20 cellular contexts compared by ENCODE assay signal in genomic region chr1:233268389-233269022, GRCh38. TPM values are rescaled to one million over a fixed set of nuclear protein-coding genes. Genes with fewer than 3 reads are reported as not detected.
A peak's percentile ranks its signal among the peaks of the same experiment; 100 is the strongest.
DNase-seq lines count a peak whose midpoint lies in the region; ATAC-seq lines count a peak whose summit lies in the region.
"Had no signal": no experiment of that assay in that cellular context is flagged by ENCODE, and none has a peak within 500 bp of the region (broad histone marks: within the 10 kb centered on the region; RNA-seq: fewer than 3 reads in every experiment).

No MANE protein-coding gene starts in this region.

- intact Hi-C loops in activated CD4-positive, alpha-beta memory T cell treated with anti-CD3 and anti-CD28 coated beads for 36 hours (cut with micrococcal nuclease) = loop anchor here (2.0 kb wide), 1 partner anchor 26 kb away; the partner anchor contains the start of gene PCNX2
- intact Hi-C loops in aorta (cut with DNase I) = no loop called here

- CTCF ChIA-PET in activated CD4-positive, alpha-beta memory T cell treated with anti-CD3 and anti-CD28 coated beads for 36 hours (lab: Charles Lee) = interaction anchor here (1.0 kb wide), 1 partner anchor 797 kb away, joined by 3 read pairs; no protein-coding TSS in a partner anchor
- CTCF ChIA-PET in activated CD4-positive, alpha-beta memory T cell treated with anti-CD3 and anti-CD28 coated beads, Interleukin-2, amount 10 ng/mL, durations not matched to agents 7 days and 5 days (lab: Charles Lee) = no interaction called here

- H3K4me1 ChIP-seq in aorta (ENCODE audit: control insufficient read depth in 1 of 2, insufficient read depth in 2 of 2, low read length in 2 of 2) = no peaks in the 10 kb centered on the region
- H3K4me1 ChIP-seq: Peyer's patch had no signal

- no peaks in the 10 kb centered on the region for H3K9me3 Mint-ChIP-seq in activated CD4-positive, alpha-beta memory T cell treated with anti-CD3 and anti-CD28 coated beads for 36 hours
- no peaks in the 10 kb centered on the region for H3K9me3 Mint-ChIP-seq in activated CD4-positive, alpha-beta memory T cell treated with anti-CD3 and anti-CD28 coated beads, Interleukin-2, amount 10 ng/mL, durations not matched to agents 7 days and 5 days
- H3K9me3 Mint-ChIP-seq in stimulated activated effector memory CD8-positive, alpha-beta T cell treated with anti-CD3 and anti-CD28 coated beads, Interleukin-12 subunit alpha, Interleukin-12 subunit beta, amount 100 ng/mL, for 72 hours = no peaks in the 10 kb centered on the region
- H3K9me3 Mint-ChIP-seq: IgD-negative memory B cell had no signal

- no peaks in the 10 kb centered on the region for H3K27me3 ChIP-seq in aorta (ENCODE audit: control insufficient read depth in 1 of 2, insufficient read depth in 2 of 2, low read length in 1 of 2)
- H3K27me3 ChIP-seq: Peyer's patch had no signal

- H3K9me3 ChIP-seq in aorta (ENCODE audit: control insufficient read depth, low read length) = no peaks in the 10 kb centered on the region
- H3K9me3 ChIP-seq: Peyer's patch had no signal

- peaks cover 42% of the 10 kb centered on the region for H3K4me1 Mint-ChIP-seq in activated CD4-positive, alpha-beta memory T cell treated with anti-CD3 and anti-CD28 coated beads for 36 hours (ENCODE audit: low read depth)
- peaks cover 35% of the 10 kb centered on the region for H3K4me1 Mint-ChIP-seq in activated CD4-positive, alpha-beta memory T cell treated with anti-CD3 and anti-CD28 coated beads, Interleukin-2, amount 10 ng/mL, durations not matched to agents 7 days and 5 days
- H3K4me1 Mint-ChIP-seq in stimulated activated effector memory CD8-positive, alpha-beta T cell treated with anti-CD3 and anti-CD28 coated beads, Interleukin-12 subunit alpha, Interleukin-12 subunit beta, amount 100 ng/mL, for 72 hours = peaks cover 29% of the 10 kb centered on the region
- H3K4me1 Mint-ChIP-seq: IgD-negative memory B cell had no signal

- POLR2A ChIA-PET in activated CD4-positive, alpha-beta memory T cell treated with anti-CD3 and anti-CD28 coated beads for 36 hours (lab: Charles Lee) = no interaction called here
- POLR2A ChIA-PET in activated CD4-positive, alpha-beta memory T cell treated with anti-CD3 and anti-CD28 coated beads, Interleukin-2, amount 10 ng/mL, durations not matched to agents 7 days and 5 days (lab: Charles Lee) = no interaction called here

- peak; percentile 46 for ATAC-seq in GM19324 (IDR thresholded peaks at IDR 0.05; ENCODE audit: low FRiP score, unreplicated experiment)
- ATAC-seq in HG02610 (IDR thresholded peaks at IDR 0.05; ENCODE audit: unreplicated experiment) = peak; percentile 66
- peak; percentile 87 for ATAC-seq in stimulated activated effector memory CD8-positive, alpha-beta T cell treated with anti-CD3 and anti-CD28 coated beads, Interleukin-12 subunit alpha, Interleukin-12 subunit beta, amount 100 ng/mL, for 72 hours
- ATAC-seq in aorta (ENCODE audit: low FRiP score) = no peak
- ATAC-seq: SK-N-SH treated with all-trans-retinoic acid at 6 μM for 48 hours had no signal

- H3K27ac ChIP-seq in aorta (ENCODE audit: low read depth in 1 of 2, low read length in 2 of 2) = no peak overlapping the region
- H3K27ac ChIP-seq: C4-2B, Peyer's patch had no signal

- WGBS in aorta, 2 donors = 94 to 100% methylated on average over 3 of the region's 3 CpGs

- H3K36me3 ChIP-seq in aorta (ENCODE audit: control insufficient read depth in 1 of 2, insufficient read depth in 2 of 2, low read length in 1 of 2) = no peaks in the 10 kb centered on the region
- H3K36me3 ChIP-seq: Peyer's patch had no signal

- H3K4me3 ChIP-seq in aorta (ENCODE audit: low read length in 2 of 2) = no peak overlapping the region
- H3K4me3 ChIP-seq: Peyer's patch had no signal

- H3K27ac Mint-ChIP-seq in activated CD4-positive, alpha-beta memory T cell treated with anti-CD3 and anti-CD28 coated beads for 36 hours = no peak overlapping the region
- no peak overlapping the region for H3K27ac Mint-ChIP-seq in activated CD4-positive, alpha-beta memory T cell treated with anti-CD3 and anti-CD28 coated beads, Interleukin-2, amount 10 ng/mL, durations not matched to agents 7 days and 5 days
- no peak overlapping the region for H3K27ac Mint-ChIP-seq in stimulated activated effector memory CD8-positive, alpha-beta T cell treated with anti-CD3 and anti-CD28 coated beads, Interleukin-12 subunit alpha, Interleukin-12 subunit beta, amount 100 ng/mL, for 72 hours
- H3K27ac Mint-ChIP-seq: IgD-negative memory B cell had no signal

- peaks cover 23% of the 10 kb centered on the region for H3K36me3 Mint-ChIP-seq in activated CD4-positive, alpha-beta memory T cell treated with anti-CD3 and anti-CD28 coated beads for 36 hours
- H3K36me3 Mint-ChIP-seq in activated CD4-positive, alpha-beta memory T cell treated with anti-CD3 and anti-CD28 coated beads, Interleukin-2, amount 10 ng/mL, durations not matched to agents 7 days and 5 days (ENCODE audit: low read depth) = peaks cover 31% of the 10 kb centered on the region
- peaks cover 18% of the 10 kb centered on the region for H3K36me3 Mint-ChIP-seq in stimulated activated effector memory CD8-positive, alpha-beta T cell treated with anti-CD3 and anti-CD28 coated beads, Interleukin-12 subunit alpha, Interleukin-12 subunit beta, amount 100 ng/mL, for 72 hours

- no peaks in the 10 kb centered on the region for H3K27me3 Mint-ChIP-seq in activated CD4-positive, alpha-beta memory T cell treated with anti-CD3 and anti-CD28 coated beads for 36 hours
- no peaks in the 10 kb centered on the region for H3K27me3 Mint-ChIP-seq in activated CD4-positive, alpha-beta memory T cell treated with anti-CD3 and anti-CD28 coated beads, Interleukin-2, amount 10 ng/mL, durations not matched to agents 7 days and 5 days
- H3K27me3 Mint-ChIP-seq: IgD-negative memory B cell had no signal

- peak; percentile 45 for DNase-seq in activated CD4-positive, alpha-beta memory T cell treated with anti-CD3 and anti-CD28 coated beads for 36 hours
- DNase-seq in activated CD4-positive, alpha-beta memory T cell treated with anti-CD3 and anti-CD28 coated beads, Interleukin-2, amount 10 ng/mL, durations not matched to agents 7 days and 5 days = no peak
- DNase-seq in stimulated activated effector memory CD8-positive, alpha-beta T cell treated with anti-CD3 and anti-CD28 coated beads, Interleukin-12 subunit alpha, Interleukin-12 subunit beta, amount 100 ng/mL, for 72 hours (ENCODE audit: low spot score in 2 of 2) = peak in 1 of 2 donors; percentile 58
- DNase-seq in GM03348 (ENCODE audit: low spot score) (no peak), aorta (no peak), DMS79 (lab: John Stamatoyannopoulos, UW) (no peak)
- DNase-seq: COR-L47, MV-4-11, NCI-H1417 treated with DMSO at 0.1 percent for 48 hours, NCI-H2029, NCI-H510A, NCI-H82, Peyer's patch, Right ventricle myocardium superior had no signal

- H3K4me3 Mint-ChIP-seq in activated CD4-positive, alpha-beta memory T cell treated with anti-CD3 and anti-CD28 coated beads for 36 hours = no peak overlapping the region
- no peak overlapping the region for H3K4me3 Mint-ChIP-seq in activated CD4-positive, alpha-beta memory T cell treated with anti-CD3 and anti-CD28 coated beads, Interleukin-2, amount 10 ng/mL, durations not matched to agents 7 days and 5 days
- H3K4me3 Mint-ChIP-seq in stimulated activated effector memory CD8-positive, alpha-beta T cell treated with anti-CD3 and anti-CD28 coated beads, Interleukin-12 subunit alpha, Interleukin-12 subunit beta, amount 100 ng/mL, for 72 hours = no peak overlapping the region
- H3K4me3 Mint-ChIP-seq: IgD-negative memory B cell had no signal

RNA-seq across cellular contexts. Expression of gene PCNX2, which starts 27.0 kb away (rescaled TPM):
- total RNA-seq in activated CD4-positive, alpha-beta memory T cell treated with anti-CD3 and anti-CD28 coated beads for 36 hours = 10 to 100 TPM; 17.8 to 18.5 TPM
- 10 to 100 TPM; 21.8 to 23.2 TPM for total RNA-seq in activated CD4-positive, alpha-beta memory T cell treated with anti-CD3 and anti-CD28 coated beads, Interleukin-2, amount 10 ng/mL, durations not matched to agents 7 days and 5 days
- 10 to 100 TPM; 14.7 to 27.2 TPM for total RNA-seq in aorta
- polyA plus RNA-seq in aorta = 10 to 100 TPM in 1 of 2 donors, under 1 TPM in 1; 0.38 to 25.5 TPM

RNA-seq across cellular contexts. Expression of gene MAP3K21, which starts 59.0 kb away (rescaled TPM):
- 1 to 10 TPM; 5.5 to 5.6 TPM for total RNA-seq in activated CD4-positive, alpha-beta memory T cell treated with anti-CD3 and anti-CD28 coated beads for 36 hours
- 1 to 10 TPM; 4.4 to 4.6 TPM for total RNA-seq in activated CD4-positive, alpha-beta memory T cell treated with anti-CD3 and anti-CD28 coated beads, Interleukin-2, amount 10 ng/mL, durations not matched to agents 7 days and 5 days
- total RNA-seq in aorta = 1 to 10 TPM; 1.3 to 1.8 TPM
- 1 to 10 TPM in 1 of 2 donors, under 1 TPM in 1; 0.33 to 1.5 TPM for polyA plus RNA-seq in aorta
- total RNA-seq: LHCN-M2 had no signal
- polyA plus RNA-seq: IgD-negative memory B cell had no signal
